1 cellular context compared by ENCODE assay signal in the genomic region with DNA sequence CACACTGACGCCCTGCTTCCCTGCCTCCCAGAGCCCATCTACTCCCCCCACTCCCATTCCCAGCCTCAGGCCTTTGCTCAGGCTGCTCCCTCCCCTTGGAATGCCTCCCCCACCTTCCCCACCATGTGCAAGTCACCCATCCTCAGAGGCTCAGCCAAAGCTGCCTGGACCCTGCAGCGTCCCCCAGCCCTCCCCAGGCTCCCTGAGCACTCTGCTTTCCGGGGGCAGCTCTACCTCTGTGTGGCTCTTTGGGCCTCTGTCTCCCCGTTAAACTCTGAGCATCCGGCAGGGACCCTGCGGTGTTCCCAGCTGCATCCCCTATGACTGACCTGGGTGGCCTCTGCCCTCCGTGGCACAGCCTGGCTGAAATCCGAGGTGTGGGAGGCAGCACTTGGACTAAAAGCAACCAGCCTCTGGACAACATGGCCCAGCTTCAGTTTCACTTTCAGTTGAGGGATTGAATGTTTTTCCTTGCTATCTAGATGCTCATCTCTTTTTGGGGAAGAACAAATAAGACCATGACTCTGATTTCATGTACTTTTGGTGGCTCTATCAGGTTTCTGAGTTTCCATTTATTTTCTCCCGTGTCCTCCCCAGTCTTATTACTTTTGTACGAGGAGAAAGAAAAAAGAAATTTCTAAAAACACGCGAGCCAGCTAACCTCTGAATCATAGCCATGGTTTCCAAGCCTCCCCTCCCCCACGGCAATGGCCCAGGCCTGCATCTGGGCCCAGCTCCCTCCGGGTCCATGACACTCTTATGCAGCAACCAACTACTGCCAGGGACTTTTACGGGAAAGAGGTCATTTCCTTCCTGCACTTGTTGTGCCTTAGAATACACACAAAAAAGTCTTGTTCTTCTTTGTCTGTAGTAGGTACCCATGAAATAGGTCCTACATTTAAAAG.
TF ChIP-seq lines count a peak whose summit lies in the region.

No MANE protein-coding gene starts in this region.

TF ChIP-seq in K562, 482 proteins besides CTCF, POLR2A, EP300 and RAD21 (continued from another document and continues in another):
- TF ChIP-seq, protein P1, sequence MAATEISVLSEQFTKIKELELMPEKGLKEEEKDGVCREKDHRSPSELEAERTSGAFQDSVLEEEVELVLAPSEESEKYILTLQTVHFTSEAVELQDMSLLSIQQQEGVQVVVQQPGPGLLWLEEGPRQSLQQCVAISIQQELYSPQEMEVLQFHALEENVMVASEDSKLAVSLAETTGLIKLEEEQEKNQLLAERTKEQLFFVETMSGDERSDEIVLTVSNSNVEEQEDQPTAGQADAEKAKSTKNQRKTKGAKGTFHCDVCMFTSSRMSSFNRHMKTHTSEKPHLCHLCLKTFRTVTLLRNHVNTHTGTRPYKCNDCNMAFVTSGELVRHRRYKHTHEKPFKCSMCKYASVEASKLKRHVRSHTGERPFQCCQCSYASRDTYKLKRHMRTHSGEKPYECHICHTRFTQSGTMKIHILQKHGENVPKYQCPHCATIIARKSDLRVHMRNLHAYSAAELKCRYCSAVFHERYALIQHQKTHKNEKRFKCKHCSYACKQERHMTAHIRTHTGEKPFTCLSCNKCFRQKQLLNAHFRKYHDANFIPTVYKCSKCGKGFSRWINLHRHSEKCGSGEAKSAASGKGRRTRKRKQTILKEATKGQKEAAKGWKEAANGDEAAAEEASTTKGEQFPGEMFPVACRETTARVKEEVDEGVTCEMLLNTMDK (IDR thresholded peaks at IDR 0.05; ENCODE audit: borderline replicate concordance, insufficient read depth, low read depth, low read length, poor library complexity, severe bottlenecking) = no peak
- TF ChIP-seq, protein P2, sequence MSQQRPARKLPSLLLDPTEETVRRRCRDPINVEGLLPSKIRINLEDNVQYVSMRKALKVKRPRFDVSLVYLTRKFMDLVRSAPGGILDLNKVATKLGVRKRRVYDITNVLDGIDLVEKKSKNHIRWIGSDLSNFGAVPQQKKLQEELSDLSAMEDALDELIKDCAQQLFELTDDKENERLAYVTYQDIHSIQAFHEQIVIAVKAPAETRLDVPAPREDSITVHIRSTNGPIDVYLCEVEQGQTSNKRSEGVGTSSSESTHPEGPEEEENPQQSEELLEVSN (IDR thresholded peaks at IDR 0.05; ENCODE audit: borderline replicate concordance in 1 of 2, extremely low read depth in 1 of 2, insufficient read depth in 1 of 2, insufficient read length in 1 of 2, low read depth in 1 of 2, low read length in 1 of 2, poor library complexity in 1 of 2, severe bottlenecking in 1 of 2) = no peak
- TF ChIP-seq CBX3 (IDR thresholded peaks at IDR 0.05; ENCODE audit: borderline replicate concordance in 1 of 2, low read length in 2 of 2) = no peak
- TF ChIP-seq, protein P3, sequence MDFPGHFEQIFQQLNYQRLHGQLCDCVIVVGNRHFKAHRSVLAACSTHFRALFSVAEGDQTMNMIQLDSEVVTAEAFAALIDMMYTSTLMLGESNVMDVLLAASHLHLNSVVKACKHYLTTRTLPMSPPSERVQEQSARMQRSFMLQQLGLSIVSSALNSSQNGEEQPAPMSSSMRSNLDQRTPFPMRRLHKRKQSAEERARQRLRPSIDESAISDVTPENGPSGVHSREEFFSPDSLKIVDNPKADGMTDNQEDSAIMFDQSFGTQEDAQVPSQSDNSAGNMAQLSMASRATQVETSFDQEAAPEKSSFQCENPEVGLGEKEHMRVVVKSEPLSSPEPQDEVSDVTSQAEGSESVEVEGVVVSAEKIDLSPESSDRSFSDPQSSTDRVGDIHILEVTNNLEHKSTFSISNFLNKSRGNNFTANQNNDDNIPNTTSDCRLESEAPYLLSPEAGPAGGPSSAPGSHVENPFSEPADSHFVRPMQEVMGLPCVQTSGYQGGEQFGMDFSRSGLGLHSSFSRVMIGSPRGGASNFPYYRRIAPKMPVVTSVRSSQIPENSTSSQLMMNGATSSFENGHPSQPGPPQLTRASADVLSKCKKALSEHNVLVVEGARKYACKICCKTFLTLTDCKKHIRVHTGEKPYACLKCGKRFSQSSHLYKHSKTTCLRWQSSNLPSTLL (IDR thresholded peaks at IDR 0.05) = no peak
- TF ChIP-seq USF2 (CRISPR knock-in tag; IDR thresholded peaks at IDR 0.05) = no peak
- no peak for TF ChIP-seq SLC30A9 (CRISPR knock-in tag; IDR thresholded peaks at IDR 0.05)
- no peak for TF ChIP-seq ZNF282 (CRISPR knock-in tag; IDR thresholded peaks at IDR 0.05)
- TF ChIP-seq TCFL5 (CRISPR knock-in tag; conservative IDR thresholded peaks at IDR 0.05) = no peak
- no peak for TF ChIP-seq MYC (IDR thresholded peaks at IDR 0.05; ENCODE audit: low read depth, low read length)
- no peak for TF ChIP-seq MYC (CRISPR knock-in tag; IDR thresholded peaks at IDR 0.05; ENCODE audit: borderline replicate concordance, low read depth)
- TF ChIP-seq ILK (tag; IDR thresholded peaks at IDR 0.05; ENCODE audit: borderline replicate concordance, low read depth) = no peak
- TF ChIP-seq MTF1 (CRISPR knock-in tag; IDR thresholded peaks at IDR 0.05; ENCODE audit: borderline replicate concordance) = no peak
- TF ChIP-seq, protein P4, sequence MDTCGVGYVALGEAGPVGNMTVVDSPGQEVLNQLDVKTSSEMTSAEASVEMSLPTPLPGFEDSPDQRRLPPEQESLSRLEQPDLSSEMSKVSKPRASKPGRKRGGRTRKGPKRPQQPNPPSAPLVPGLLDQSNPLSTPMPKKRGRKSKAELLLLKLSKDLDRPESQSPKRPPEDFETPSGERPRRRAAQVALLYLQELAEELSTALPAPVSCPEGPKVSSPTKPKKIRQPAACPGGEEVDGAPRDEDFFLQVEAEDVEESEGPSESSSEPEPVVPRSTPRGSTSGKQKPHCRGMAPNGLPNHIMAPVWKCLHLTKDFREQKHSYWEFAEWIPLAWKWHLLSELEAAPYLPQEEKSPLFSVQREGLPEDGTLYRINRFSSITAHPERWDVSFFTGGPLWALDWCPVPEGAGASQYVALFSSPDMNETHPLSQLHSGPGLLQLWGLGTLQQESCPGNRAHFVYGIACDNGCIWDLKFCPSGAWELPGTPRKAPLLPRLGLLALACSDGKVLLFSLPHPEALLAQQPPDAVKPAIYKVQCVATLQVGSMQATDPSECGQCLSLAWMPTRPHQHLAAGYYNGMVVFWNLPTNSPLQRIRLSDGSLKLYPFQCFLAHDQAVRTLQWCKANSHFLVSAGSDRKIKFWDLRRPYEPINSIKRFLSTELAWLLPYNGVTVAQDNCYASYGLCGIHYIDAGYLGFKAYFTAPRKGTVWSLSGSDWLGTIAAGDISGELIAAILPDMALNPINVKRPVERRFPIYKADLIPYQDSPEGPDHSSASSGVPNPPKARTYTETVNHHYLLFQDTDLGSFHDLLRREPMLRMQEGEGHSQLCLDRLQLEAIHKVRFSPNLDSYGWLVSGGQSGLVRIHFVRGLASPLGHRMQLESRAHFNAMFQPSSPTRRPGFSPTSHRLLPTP (IDR thresholded peaks at IDR 0.05; ENCODE audit: borderline replicate concordance, extremely low read depth, insufficient read length) = no peak
- no peak for TF ChIP-seq LARP7 (IDR thresholded peaks at IDR 0.05)
- no peak for TF ChIP-seq ERF (CRISPR knock-in tag; IDR thresholded peaks at IDR 0.05)
- no peak for TF ChIP-seq ZNF12 (CRISPR knock-in tag; IDR thresholded peaks at IDR 0.05)
- no peak for TF ChIP-seq RFX1 (IDR thresholded peaks at IDR 0.05)
- TF ChIP-seq SAFB2 (IDR thresholded peaks at IDR 0.05; ENCODE audit: borderline replicate concordance, low read depth, low read length, severe bottlenecking) = no peak
- TF ChIP-seq, protein P5, sequence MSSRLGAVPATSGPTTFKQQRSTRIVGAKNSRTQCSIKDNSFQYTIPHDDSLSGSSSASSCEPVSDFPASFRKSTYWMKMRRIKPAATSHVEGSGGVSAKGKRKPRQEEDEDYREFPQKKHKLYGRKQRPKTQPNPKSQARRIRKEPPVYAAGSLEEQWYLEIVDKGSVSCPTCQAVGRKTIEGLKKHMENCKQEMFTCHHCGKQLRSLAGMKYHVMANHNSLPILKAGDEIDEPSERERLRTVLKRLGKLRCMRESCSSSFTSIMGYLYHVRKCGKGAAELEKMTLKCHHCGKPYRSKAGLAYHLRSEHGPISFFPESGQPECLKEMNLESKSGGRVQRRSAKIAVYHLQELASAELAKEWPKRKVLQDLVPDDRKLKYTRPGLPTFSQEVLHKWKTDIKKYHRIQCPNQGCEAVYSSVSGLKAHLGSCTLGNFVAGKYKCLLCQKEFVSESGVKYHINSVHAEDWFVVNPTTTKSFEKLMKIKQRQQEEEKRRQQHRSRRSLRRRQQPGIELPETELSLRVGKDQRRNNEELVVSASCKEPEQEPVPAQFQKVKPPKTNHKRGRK (tag; IDR thresholded peaks at IDR 0.05) = no peak
- peak; percentile 32; the same call in 1 of the 2 replicates for TF ChIP-seq CTBP1 (IDR thresholded peaks at IDR 0.05; ENCODE audit: borderline replicate concordance)
- TF ChIP-seq, protein P6, sequence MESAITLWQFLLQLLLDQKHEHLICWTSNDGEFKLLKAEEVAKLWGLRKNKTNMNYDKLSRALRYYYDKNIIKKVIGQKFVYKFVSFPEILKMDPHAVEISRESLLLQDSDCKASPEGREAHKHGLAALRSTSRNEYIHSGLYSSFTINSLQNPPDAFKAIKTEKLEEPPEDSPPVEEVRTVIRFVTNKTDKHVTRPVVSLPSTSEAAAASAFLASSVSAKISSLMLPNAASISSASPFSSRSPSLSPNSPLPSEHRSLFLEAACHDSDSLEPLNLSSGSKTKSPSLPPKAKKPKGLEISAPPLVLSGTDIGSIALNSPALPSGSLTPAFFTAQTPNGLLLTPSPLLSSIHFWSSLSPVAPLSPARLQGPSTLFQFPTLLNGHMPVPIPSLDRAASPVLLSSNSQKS (CRISPR knock-in tag; IDR thresholded peaks at IDR 0.05) = no peak
- no peak for TF ChIP-seq ATF7 (IDR thresholded peaks at IDR 0.05)
- no peak for TF ChIP-seq ZNF239 (CRISPR knock-in tag; IDR thresholded peaks at IDR 0.05)
- no peak; the same call in 1 of the 2 replicates for TF ChIP-seq ZNF766 (CRISPR knock-in tag; conservative IDR thresholded peaks at IDR 0.05)
- no peak for TF ChIP-seq RB1 (IDR thresholded peaks at IDR 0.05; ENCODE audit: low read depth)
- peak; percentile 57; the same call in 1 of the 2 replicates for TF ChIP-seq DIDO1 (tag; IDR thresholded peaks at IDR 0.05; ENCODE audit: low read depth)
- no peak for TF ChIP-seq KDM1A (IDR thresholded peaks at IDR 0.05)
- TF ChIP-seq GTF2B (IDR thresholded peaks at IDR 0.05; ENCODE audit: extremely low read depth, insufficient read length) = no peak
- TF ChIP-seq FOXO4 (CRISPR knock-in tag; IDR thresholded peaks at IDR 0.05) = no peak
- TF ChIP-seq CBX8 (IDR thresholded peaks at IDR 0.05; ENCODE audit: borderline replicate concordance, extremely low read depth, low read depth, low read length, poor library complexity, severe bottlenecking) = no peak
- no peak for TF ChIP-seq NCOA6 (IDR thresholded peaks at IDR 0.05)
